ENCODE assay signal across 8 cellular contexts in genomic region chr6:75830959-75831885, GRCh38.
DNase-seq lines count a peak whose midpoint lies in the region; ATAC-seq and TF ChIP-seq lines count a peak whose summit lies in the region.

No MANE protein-coding gene starts in this region.

- TF ChIP-seq CTCF in GM13977 (IDR thresholded peaks at IDR 0.05; ENCODE audit: extremely low read depth, insufficient read depth, missing control alignments) (no peak), WERI-Rb-1 (IDR thresholded peaks at IDR 0.05; ENCODE audit: low read depth, low read length) (no peak), progenitor cell of endocrine pancreas (IDR thresholded peaks at IDR 0.05; ENCODE audit: unreplicated experiment) (no peak)

- H2BK15ac ChIP-seq in mesenchymal stem cell (ENCODE audit: low read depth, poor library complexity, severe bottlenecking), result no peak overlapping the region

- H2BK120ac ChIP-seq in mesenchymal stem cell (ENCODE audit: low read depth, low read length), result no peak overlapping the region

- no peaks in the 10 kb centered on the region for H3K27me3 Mint-ChIP-seq in progenitor cell of endocrine pancreas

- in situ Hi-C loops in GM13977 (cut with MboI; ENCODE audit: low pct_unique_long_range_greater_than_20kb, low sequenced_read_pairs, unreplicated experiment), result no loop called here

- no peaks in the 10 kb centered on the region for H3K4me1 Mint-ChIP-seq in progenitor cell of endocrine pancreas (ENCODE audit: low read depth)

- H4K8ac ChIP-seq in mesenchymal stem cell (ENCODE audit: low read length), result no peak overlapping the region

- no peak overlapping the region for H3K27ac Mint-ChIP-seq in progenitor cell of endocrine pancreas

- peaks cover 1% of the 10 kb centered on the region for H3K4me1 ChIP-seq in mesenchymal stem cell (ENCODE audit: control insufficient read depth, insufficient read depth, low read depth, low read length)

- H2BK5ac ChIP-seq in mesenchymal stem cell (ENCODE audit: low read depth, low read length, poor library complexity, severe bottlenecking), result no peak overlapping the region

- H3K9ac ChIP-seq in mesenchymal stem cell (ENCODE audit: low read length), result no peak overlapping the region

- H3K4me3 ChIP-seq in mesenchymal stem cell (ENCODE audit: insufficient read depth in 1 of 2, low read depth in 1 of 2, low read length in 2 of 2), result no peak overlapping the region
- no peak overlapping the region for H3K4me3 ChIP-seq in WERI-Rb-1 (ENCODE audit: low read depth, low read length)

- H3K9me3 Mint-ChIP-seq in progenitor cell of endocrine pancreas (ENCODE audit: low read depth), result no peaks in the 10 kb centered on the region

- no peak overlapping the region for H3K18ac ChIP-seq in mesenchymal stem cell (ENCODE audit: low read depth in 1 of 2, low read length in 2 of 2)

- H3K4ac ChIP-seq in mesenchymal stem cell (ENCODE audit: low read depth in 1 of 2, low read length in 2 of 2), result no peak overlapping the region

- H2AK5ac ChIP-seq in mesenchymal stem cell (ENCODE audit: low read length, severe bottlenecking), result no peak overlapping the region

- peaks cover 20% of the 10 kb centered on the region for H3K36me3 Mint-ChIP-seq in progenitor cell of endocrine pancreas (ENCODE audit: insufficient read depth)

- H3K4me2 ChIP-seq in mesenchymal stem cell (ENCODE audit: low read length, poor library complexity, severe bottlenecking), result no peak overlapping the region

- no peak overlapping the region for H3K14ac ChIP-seq in mesenchymal stem cell (ENCODE audit: low read length in 2 of 2)

- H2BK12ac ChIP-seq in mesenchymal stem cell (ENCODE audit: low read length in 2 of 2), result no peak overlapping the region

- peaks cover 15% of the 10 kb centered on the region for H3K79me1 ChIP-seq in mesenchymal stem cell (replicated peaks; ENCODE audit: low read length, poor library complexity, severe bottlenecking)

- no peaks in the 10 kb centered on the region for H3K27me3 ChIP-seq in mesenchymal stem cell (ENCODE audit: control insufficient read depth in 1 of 2, insufficient read depth in 1 of 2, low read length in 2 of 2)
- no peaks in the 10 kb centered on the region for H3K27me3 ChIP-seq in WERI-Rb-1 (ENCODE audit: insufficient read depth, low read depth, severe bottlenecking)

- H3K27ac ChIP-seq in mesenchymal stem cell (ENCODE audit: low read length, poor library complexity, severe bottlenecking), result no peak overlapping the region
- no peak overlapping the region for H3K27ac ChIP-seq in WERI-Rb-1

- no peak overlapping the region for H3K4me3 Mint-ChIP-seq in progenitor cell of endocrine pancreas (ENCODE audit: low read depth)

- H3K9me3 ChIP-seq in mesenchymal stem cell (ENCODE audit: control insufficient read depth, low read length) (no peaks in the 10 kb centered on the region), WERI-Rb-1 (ENCODE audit: severe bottlenecking) (no peaks in the 10 kb centered on the region)

- 95% methylated on average over 10 of the region's 12 CpGs for WGBS in mesenchymal stem cell

- H3K23ac ChIP-seq in mesenchymal stem cell (ENCODE audit: low read length in 2 of 2), result no peak overlapping the region

- H3K36me3 ChIP-seq in mesenchymal stem cell (ENCODE audit: control insufficient read depth in 1 of 2, insufficient read depth in 2 of 2, low read depth in 1 of 2, low read length in 2 of 2), result peaks cover 4 to 29% of the 10 kb centered on the region in 2 experiments
- H3K36me3 ChIP-seq in WERI-Rb-1, result peaks cover 4% of the 10 kb centered on the region

- ATAC-seq in GM21619 (IDR thresholded peaks at IDR 0.05; ENCODE audit: unreplicated experiment) (peak; percentile 90), left lobe of liver (no peak)

- no peak overlapping the region for H4K91ac ChIP-seq in mesenchymal stem cell (ENCODE audit: low read length)

- H2AFZ ChIP-seq in mesenchymal stem cell (ENCODE audit: low read depth, low read length), result no peak overlapping the region

- DNase-seq in GM13977 (ENCODE audit: low spot score) (peak; percentile 30), NCI-H2171 (lab: John Stamatoyannopoulos, UW) (peak; percentile 44), mesenchymal stem cell (peak; percentile 17), WERI-Rb-1 (no peak), left lobe of liver (ENCODE audit: low spot score) (no peak), progenitor cell of endocrine pancreas (ENCODE audit: low spot score, unreplicated experiment) (no peak), MV-4-11 (lab: John Stamatoyannopoulos, UW) (no peak)

Comparison
In these comparisons a context has a peak if more than half of its experiments do, and no peak if none do; other contexts are left out.
1. DNase-seq: peak in GM13977 (single experiment), NCI-H2171 (single experiment) and mesenchymal stem cell (single experiment); none in WERI-Rb-1 (single experiment), left lobe of liver (single experiment), progenitor cell of endocrine pancreas (single experiment) and MV-4-11 (single experiment).